In the genomic region with DNA sequence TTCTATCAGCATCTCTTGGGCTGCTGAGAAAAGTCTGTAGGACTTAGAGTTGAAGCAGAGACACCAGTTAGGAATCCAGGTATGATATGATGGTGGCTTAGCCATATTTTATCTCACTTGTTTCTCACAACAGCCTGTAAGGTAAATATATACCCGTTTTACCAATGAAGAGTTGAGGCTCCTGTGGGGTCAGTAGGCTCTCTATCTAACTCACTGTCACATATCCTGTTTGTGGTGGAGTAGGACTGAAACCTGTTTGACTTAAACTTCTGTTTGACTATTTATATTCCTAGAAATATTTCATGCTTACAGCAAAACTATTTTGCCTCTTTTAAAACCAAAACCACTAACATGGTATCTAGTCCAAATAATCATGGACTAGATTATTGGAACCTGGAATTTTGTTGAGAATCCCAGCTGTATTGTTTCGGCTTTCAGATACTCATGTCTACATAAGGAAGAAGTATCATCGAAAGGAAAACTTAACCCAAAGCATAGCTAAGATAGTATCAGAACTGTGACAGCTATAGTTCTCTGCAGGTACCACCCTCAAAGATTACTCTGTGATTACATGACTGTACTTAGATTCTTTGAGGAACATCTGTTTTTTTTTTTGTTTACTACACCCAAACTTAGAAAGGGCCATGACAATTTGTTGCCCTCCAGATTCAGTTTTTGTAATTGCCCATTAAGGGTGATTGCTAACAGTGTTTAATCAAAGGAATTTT, we compare ENCODE assay signal across 24 cellular contexts.
DNase-seq lines count a peak whose midpoint lies in the region; ATAC-seq, FAIRE-seq and TF ChIP-seq lines count a peak whose summit lies in the region.
"Had no signal": no experiment of that assay in that cellular context is flagged by ENCODE, and none has a peak within 500 bp of the region (broad histone marks: within the 10 kb centered on the region; RNA-seq: fewer than 3 reads in every experiment).

No MANE protein-coding gene starts in this region.

- H4K91ac ChIP-seq in H1 (replicated peaks; ENCODE audit: insufficient read length, low read length), result no peak overlapping the region

- H2AK5ac ChIP-seq in H1 (ENCODE audit: low read depth, low read length), result no peak overlapping the region

- peaks cover 2% of the 10 kb centered on the region for H3K9me3 Mint-ChIP-seq in activated CD8-positive, alpha-beta T cell treated with anti-CD3 and anti-CD28 coated beads for 36 hours
- H3K9me3 Mint-ChIP-seq in activated CD8-positive, alpha-beta T cell treated with anti-CD3 and anti-CD28 coated beads, Interleukin-2, amount 10 ng/mL, durations not matched to agents 7 days and 5 days (ENCODE audit: insufficient read depth), result peaks cover 4% of the 10 kb centered on the region
- no peaks in the 10 kb centered on the region for H3K9me3 Mint-ChIP-seq in progenitor cell of endocrine pancreas (ENCODE audit: low read depth)
- H3K9me3 Mint-ChIP-seq: CD8-positive, alpha-beta T cell had no signal

- no peaks in the 10 kb centered on the region for H3K79me1 ChIP-seq in H1 (ENCODE audit: low read depth, low read length)

- H3K36me3 Mint-ChIP-seq in activated CD8-positive, alpha-beta T cell treated with anti-CD3 and anti-CD28 coated beads for 36 hours (ENCODE audit: low read depth), result no peaks in the 10 kb centered on the region
- no peaks in the 10 kb centered on the region for H3K36me3 Mint-ChIP-seq in activated CD8-positive, alpha-beta T cell treated with anti-CD3 and anti-CD28 coated beads, Interleukin-2, amount 10 ng/mL, durations not matched to agents 7 days and 5 days (ENCODE audit: low read depth)
- H3K36me3 Mint-ChIP-seq in progenitor cell of endocrine pancreas (ENCODE audit: insufficient read depth), result no peaks in the 10 kb centered on the region
- H3K36me3 Mint-ChIP-seq: CD8-positive, alpha-beta T cell had no signal

- H3K4me1 Mint-ChIP-seq in activated CD8-positive, alpha-beta T cell treated with anti-CD3 and anti-CD28 coated beads for 36 hours (ENCODE audit: low read depth), result peaks cover 11% of the 10 kb centered on the region
- peaks cover 15% of the 10 kb centered on the region for H3K4me1 Mint-ChIP-seq in activated CD8-positive, alpha-beta T cell treated with anti-CD3 and anti-CD28 coated beads, Interleukin-2, amount 10 ng/mL, durations not matched to agents 7 days and 5 days (ENCODE audit: low read depth)
- H3K4me1 Mint-ChIP-seq in progenitor cell of endocrine pancreas (ENCODE audit: low read depth), result no peaks in the 10 kb centered on the region

- no peak overlapping the region for H3K18ac ChIP-seq in H1 (ENCODE audit: extremely low read depth, low read length)

- H3K23me2 ChIP-seq in H1 (ENCODE audit: low read depth, low read length), result no peaks in the 10 kb centered on the region

- H3K4me3 ChIP-seq in H1 (ENCODE audit: extremely low read depth in 1 of 4, insufficient read depth in 2 of 4, low read depth in 3 of 4, low read length in 4 of 4) (no peak overlapping the region), SJCRH30 (no peak overlapping the region)
- H3K4me3 ChIP-seq: BLaER1, GM12878 had no signal

- H3K9ac ChIP-seq in H1 (replicated peaks in 1 of 4; ENCODE audit: extremely low read depth in 1 of 4, low read depth in 3 of 4, low read length in 3 of 4), result no peak overlapping the region
- H3K9ac ChIP-seq: BLaER1 had no signal

- DNase-seq in activated CD8-positive, alpha-beta T cell treated with anti-CD3 and anti-CD28 coated beads for 36 hours, result no peak
- DNase-seq in activated CD8-positive, alpha-beta T cell treated with anti-CD3 and anti-CD28 coated beads, Interleukin-2, amount 10 ng/mL, durations not matched to agents 7 days and 5 days, result no peak
- DNase-seq in GM12892 (ENCODE audit: insufficient read length) (no peak), OCI-M1 (lab: John Stamatoyannopoulos, UW) (peak; percentile 30), H1 (ENCODE audit: low read depth in 1 of 2, low spot score in 2 of 2) (no peak), SJCRH30 (no peak), NCI-H524 treated with DMSO at 0.1 percent for 48 hours (lab: John Stamatoyannopoulos, UW) (no peak), progenitor cell of endocrine pancreas (ENCODE audit: low spot score, unreplicated experiment) (no peak)
- DNase-seq: CD8-positive, alpha-beta T cell; DMS79 treated with DMSO at 0.1 percent for 48 hours; GOT3; Karpas-422; NCI-H1105 treated with DMSO at 0.1 percent for 48 hours; NCI-H1694 treated with DMSO at 0.1 percent for 48 hours; NCI-H2107; NCI-H226; NCI-H526 treated with DMSO at 0.1 percent for 48 hours; NK-92 treated with Interleukin-12 subunit alpha and Interleukin-12 subunit beta, amount 100 ng/mL, for 24 hours; SHP77 treated with DMSO at 0.1 percent for 48 hours had no signal

- TF ChIP-seq CTCF in activated CD8-positive, alpha-beta T cell treated with anti-CD3 and anti-CD28 coated beads for 36 hours (IDR thresholded peaks at IDR 0.05), result no peak
- TF ChIP-seq CTCF in H1 (IDR thresholded peaks at IDR 0.05; ENCODE audit: control extremely low read depth in 1 of 3, insufficient read depth in 1 of 3, low read depth in 1 of 3, low read length in 3 of 3), result no peak
- no peak for TF ChIP-seq CTCF in progenitor cell of endocrine pancreas (IDR thresholded peaks at IDR 0.05; ENCODE audit: unreplicated experiment)

- H3K56ac ChIP-seq in H1 (replicated peaks; ENCODE audit: insufficient read length, low read depth, low read length), result no peak overlapping the region

- H3K27ac Mint-ChIP-seq in activated CD8-positive, alpha-beta T cell treated with anti-CD3 and anti-CD28 coated beads for 36 hours, result peak overlapping the region; percentile 71
- no peak overlapping the region for H3K27ac Mint-ChIP-seq in activated CD8-positive, alpha-beta T cell treated with anti-CD3 and anti-CD28 coated beads, Interleukin-2, amount 10 ng/mL, durations not matched to agents 7 days and 5 days
- no peak overlapping the region for H3K27ac Mint-ChIP-seq in progenitor cell of endocrine pancreas
- H3K27ac Mint-ChIP-seq: CD8-positive, alpha-beta T cell had no signal

- no peak overlapping the region for H2BK120ac ChIP-seq in H1 (replicated peaks; ENCODE audit: low read depth, low read length)

- H2AFZ ChIP-seq in H1 (ENCODE audit: low read length), result no peak overlapping the region

- POLR2A ChIA-PET in activated CD8-positive, alpha-beta T cell treated with anti-CD3 and anti-CD28 coated beads for 36 hours (lab: Charles Lee), result no interaction called here
- POLR2A ChIA-PET in activated CD8-positive, alpha-beta T cell treated with anti-CD3 and anti-CD28 coated beads, Interleukin-2, amount 10 ng/mL, durations not matched to agents 7 days and 5 days (lab: Charles Lee), result no interaction called here
- POLR2A ChIA-PET in H1 (lab: Charles Lee; ENCODE audit: partially characterized antibody), result no interaction called here

- H4K20me1 ChIP-seq in H1 (replicated peaks in 1 of 2; ENCODE audit: control insufficient read depth in 1 of 2, insufficient read depth in 2 of 2, low read length in 2 of 2), result no peaks in the 10 kb centered on the region
- H4K20me1 ChIP-seq: BLaER1 had no signal

- intact Hi-C loops in activated CD8-positive, alpha-beta T cell treated with anti-CD3 and anti-CD28 coated beads for 36 hours (cut with micrococcal nuclease), result loop anchor here (5.0 kb wide), 1 partner anchor 78 kb away; no protein-coding TSS in a partner anchor

- H3K9me3 ChIP-seq in H1 (ENCODE audit: insufficient read depth in 2 of 2, low read depth in 1 of 2, low read length in 1 of 2), result no peaks in the 10 kb centered on the region; a peak in 1 of 4 replicates
- no peaks in the 10 kb centered on the region for H3K9me3 ChIP-seq in SJCRH30 (replicated peaks)
- H3K9me3 ChIP-seq: BLaER1 had no signal

- no peak overlapping the region for H2BK15ac ChIP-seq in H1 (ENCODE audit: low read length)

- ATAC-seq in activated CD8-positive, alpha-beta T cell treated with anti-CD3 and anti-CD28 coated beads for 36 hours, result no peak
- ATAC-seq in activated CD8-positive, alpha-beta T cell treated with anti-CD3 and anti-CD28 coated beads, Interleukin-2, amount 10 ng/mL, durations not matched to agents 7 days and 5 days, result no peak
- ATAC-seq: CD8-positive, alpha-beta T cell; GM12878 had no signal

- no peaks in the 10 kb centered on the region for H3K27me3 Mint-ChIP-seq in activated CD8-positive, alpha-beta T cell treated with anti-CD3 and anti-CD28 coated beads for 36 hours
- H3K27me3 Mint-ChIP-seq in activated CD8-positive, alpha-beta T cell treated with anti-CD3 and anti-CD28 coated beads, Interleukin-2, amount 10 ng/mL, durations not matched to agents 7 days and 5 days (ENCODE audit: low read depth), result no peaks in the 10 kb centered on the region
- no peaks in the 10 kb centered on the region for H3K27me3 Mint-ChIP-seq in progenitor cell of endocrine pancreas

- no peak overlapping the region for H4K8ac ChIP-seq in H1 (ENCODE audit: extremely low read depth, insufficient read depth, low read length)

- no peak for TF ChIP-seq RAD21 in H1 (IDR thresholded peaks at IDR 0.05 in 1 of 2, conservative IDR thresholded peaks at IDR 0.05 in 1 of 2; ENCODE audit: low read depth in 2 of 2, low read length in 2 of 2)

- no peaks in the 10 kb centered on the region for H3K4me1 ChIP-seq in H1 (replicated peaks in 1 of 4; ENCODE audit: control insufficient read depth in 3 of 4, insufficient read depth in 4 of 4, low read length in 3 of 4)
- H3K4me1 ChIP-seq in SJCRH30, result peaks cover 4% of the 10 kb centered on the region; the same call in 1 of the 2 replicates
- H3K4me1 ChIP-seq: BLaER1 had no signal

- H2BK12ac ChIP-seq in H1 (ENCODE audit: low read depth, low read length), result no peak overlapping the region

- H3K27me3 ChIP-seq in H1 (replicated peaks in 1 of 4; ENCODE audit: control insufficient read depth in 3 of 4, extremely low read depth in 1 of 4, insufficient read depth in 3 of 4, low read length in 3 of 4) (no peaks in the 10 kb centered on the region), SJCRH30 (no peaks in the 10 kb centered on the region)
- H3K27me3 ChIP-seq: BLaER1 had no signal

- no peak overlapping the region for H2BK20ac ChIP-seq in H1 (ENCODE audit: low read length)

- FAIRE-seq in GM12892 (lab: Jason Lieb, UNC) (peak; percentile 5), H1 (lab: Jason Lieb, UNC) (peak; percentile 32)
- FAIRE-seq: A204.1, G401.6, GM12878, GM18507 had no signal

- H3K4me2 ChIP-seq in H1 (ENCODE audit: insufficient read depth in 1 of 2, low read depth in 2 of 2, low read length in 2 of 2), result no peak overlapping the region
- H3K4me2 ChIP-seq: BLaER1 had no signal

- no peaks in the 10 kb centered on the region for H3K79me2 ChIP-seq in H1 (ENCODE audit: control insufficient read depth in 1 of 2, insufficient read depth in 2 of 2, low read length in 2 of 2)

- 83% methylated on average over 3 of the region's 3 CpGs; no CpG with 5 or more reads in 1 of the 2 experiments for WGBS in H1 (ENCODE audit: extremely low coverage in 1 of 2, insufficient coverage in 1 of 2, insufficient read length in 1 of 2, insufficient replicate concordance in 2 of 2, low coverage in 1 of 2, low lambda C conversion rate in 2 of 2, missing lambda C conversion rate in 1 of 2), 2 experiments

- no peak overlapping the region for H4K5ac ChIP-seq in H1 (ENCODE audit: insufficient read length, low read depth, low read length)

- no peak for TF ChIP-seq EP300 in H1 (IDR thresholded peaks at IDR 0.05; ENCODE audit: borderline replicate concordance in 1 of 2, low read depth in 2 of 2, low read length in 2 of 2)

- H3K36me3 ChIP-seq in H1 (ENCODE audit: control insufficient read depth in 2 of 4, insufficient read depth in 4 of 4, low read length in 3 of 4) (no peaks in the 10 kb centered on the region), SJCRH30 (no peaks in the 10 kb centered on the region)
- H3K36me3 ChIP-seq: BLaER1 had no signal

- no peak overlapping the region for H3K4me3 Mint-ChIP-seq in activated CD8-positive, alpha-beta T cell treated with anti-CD3 and anti-CD28 coated beads for 36 hours
- no peak overlapping the region for H3K4me3 Mint-ChIP-seq in activated CD8-positive, alpha-beta T cell treated with anti-CD3 and anti-CD28 coated beads, Interleukin-2, amount 10 ng/mL, durations not matched to agents 7 days and 5 days
- H3K4me3 Mint-ChIP-seq in progenitor cell of endocrine pancreas (ENCODE audit: low read depth), result no peak overlapping the region
- H3K4me3 Mint-ChIP-seq: CD8-positive, alpha-beta T cell had no signal

- H3K23ac ChIP-seq in H1 (ENCODE audit: insufficient read length), result no peak overlapping the region

- no peak overlapping the region for H3K4ac ChIP-seq in H1 (replicated peaks; ENCODE audit: insufficient read length, low read depth, low read length)

- H2BK5ac ChIP-seq in H1 (ENCODE audit: low read depth, low read length), result no peak overlapping the region

- H3K14ac ChIP-seq in H1 (ENCODE audit: insufficient read length), result no peak overlapping the region

- TF ChIP-seq POLR2A in GM12892 (IDR thresholded peaks at IDR 0.05; ENCODE audit: low read depth, low read length), result no peak
- TF ChIP-seq POLR2A in H1 (IDR thresholded peaks at IDR 0.05; ENCODE audit: control extremely low read depth in 1 of 2, low read depth in 2 of 2, low read length in 2 of 2), result no peak

- H3K27ac ChIP-seq in H1 (ENCODE audit: low read depth, low read length), result no peak overlapping the region
- H3K27ac ChIP-seq in SJCRH30, result no peak overlapping the region
- H3K27ac ChIP-seq: BLaER1 had no signal

- CTCF ChIA-PET in activated CD8-positive, alpha-beta T cell treated with anti-CD3 and anti-CD28 coated beads for 36 hours (lab: Charles Lee), result no interaction called here
- CTCF ChIA-PET in activated CD8-positive, alpha-beta T cell treated with anti-CD3 and anti-CD28 coated beads, Interleukin-2, amount 10 ng/mL, durations not matched to agents 7 days and 5 days (lab: Charles Lee), result no interaction called here
- CTCF ChIA-PET in H1 (lab: Charles Lee; ENCODE audit: partially characterized antibody), result no interaction called here
